In the genomic region with DNA sequence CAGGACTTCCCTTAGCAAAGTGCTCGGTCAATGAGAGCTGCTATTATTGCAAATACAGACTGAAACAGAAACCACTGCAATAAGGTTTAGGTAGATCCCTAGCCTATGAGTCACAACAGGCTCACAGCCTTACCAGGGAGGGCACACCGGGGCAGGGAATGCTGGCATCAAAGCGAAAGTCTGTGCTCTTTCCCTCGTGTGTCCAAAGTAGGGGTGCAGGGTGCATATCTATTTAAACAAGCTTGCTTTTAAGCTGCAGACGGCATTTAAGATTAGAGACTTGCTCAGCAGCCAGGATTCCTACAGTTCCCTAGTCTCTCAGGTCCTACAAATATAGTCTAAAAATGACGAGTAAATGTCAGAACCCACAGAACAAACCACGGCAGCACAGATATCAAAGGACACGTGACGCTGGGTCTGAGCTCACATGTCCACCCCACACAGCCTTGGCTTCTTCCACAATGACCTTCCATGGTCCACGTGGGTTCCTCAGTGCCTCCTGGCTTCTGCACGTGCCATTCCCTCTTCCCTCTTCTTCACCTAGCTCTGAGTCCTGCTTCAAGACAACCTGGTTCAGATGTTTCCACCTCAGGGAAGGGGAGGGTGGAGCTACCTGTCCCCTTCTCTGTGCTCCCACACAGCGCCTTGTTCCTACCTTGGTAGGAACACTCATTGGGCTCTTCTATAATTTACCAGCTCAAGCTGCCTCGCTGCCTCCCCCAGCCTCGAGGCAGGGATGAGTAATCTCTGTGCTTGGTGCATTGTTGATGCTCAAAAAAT, we compare ENCODE assay signal across 8 cellular contexts.
DNase-seq lines count a peak whose midpoint lies in the region; ATAC-seq and TF ChIP-seq lines count a peak whose summit lies in the region.

No MANE protein-coding gene starts in this region.

- TF ChIP-seq POLR2A in gastroesophageal sphincter (IDR thresholded peaks at IDR 0.05): no peak

- H3K4me1 ChIP-seq in gastroesophageal sphincter: peaks cover 4 to 73% (median 4%) of the 10 kb centered on the region in 3 donors

- no peaks in the 10 kb centered on the region for H3K9me3 ChIP-seq in gastroesophageal sphincter

- H3K4me3 ChIP-seq in AG04449 (ENCODE audit: low read depth, low read length) (no peak overlapping the region; the same call in 1 of the 2 replicates), gastroesophageal sphincter (peak overlapping the region; percentile 6 to 26)

- H3K27ac Mint-ChIP-seq in WTC11: peak overlapping the region; percentile 47; the same call in 1 of the 2 replicates

- no peak overlapping the region for H3K4me3 Mint-ChIP-seq in WTC11

- H3K27ac ChIP-seq in gastroesophageal sphincter: peak overlapping the region in 3 of 4 donors; percentile 4 to 63 (median 52)

- 28 to 40% methylated on average over 8 to 13 of the region's 14 CpGs for WGBS in gastroesophageal sphincter (ENCODE audit: low coverage in 1 of 2), 2 donors

- H3K36me3 Mint-ChIP-seq in WTC11: no peaks in the 10 kb centered on the region

- H3K9me3 Mint-ChIP-seq in WTC11: no peaks in the 10 kb centered on the region

- POLR2A ChIA-PET in AG04449 (lab: Yijun Ruan, JAX) (interaction anchor here (1.5 kb wide), 1 partner anchor 8 kb away, joined by 5 read pairs; no protein-coding TSS in a partner anchor), WTC11 (lab: Charles Lee) (interaction anchor here (1.1 kb wide), 1 partner anchor 16 kb away, joined by 3 read pairs; no protein-coding TSS in a partner anchor)

- DNase-seq in AG04449 (ENCODE audit: low read depth, low spot score) (peak; percentile 17), WTC11 (ENCODE audit: low spot score) (no peak), cortex of kidney (lab: John Stamatoyannopoulos, UW) (no peak), activated gamma-delta T cell (lab: John Stamatoyannopoulos, UW) (no peak)
- DNase-seq in stimulated activated CD4-positive, alpha-beta T cell treated with anti-CD3 and anti-CD28 coated beads, Interleukin-15, amount 100 ng/mL, for 48 hours (ENCODE audit: low read depth in 2 of 2): peak; percentile 17 to 19

- ATAC-seq in GM19043 (IDR thresholded peaks at IDR 0.05; ENCODE audit: low read depth, unreplicated experiment) (peak; percentile 83), HG03196 (IDR thresholded peaks at IDR 0.05; ENCODE audit: unreplicated experiment) (peak; percentile 86), WTC11 (peak; percentile 28; the same call in 1 of the 2 replicates), gastroesophageal sphincter (peak; percentile 73)

- H3K4me1 Mint-ChIP-seq in WTC11: peaks cover 73% of the 10 kb centered on the region

- TF ChIP-seq EP300 in gastroesophageal sphincter (IDR thresholded peaks at IDR 0.05): no peak

- no peaks in the 10 kb centered on the region for H3K27me3 ChIP-seq in gastroesophageal sphincter

- CTCF ChIA-PET in AG04449 (lab: Yijun Ruan, JAX) (interaction anchor here (1.0 to 1.9 kb wide), 6 partner anchors 11 to 1044 kb away, joined by 3 to 6 read pairs (median 4); no protein-coding TSS in a partner anchor), WTC11 (lab: Charles Lee) (interaction anchor here (1.9 kb wide), 1 partner anchor 45 kb away, joined by 7 read pairs; no protein-coding TSS in a partner anchor)

- no peak for TF ChIP-seq CTCF in AG04449 (IDR thresholded peaks at IDR 0.05; ENCODE audit: insufficient read depth, low read length, missing control alignments)
- TF ChIP-seq CTCF in WTC11 (IDR thresholded peaks at IDR 0.05): no peak
- TF ChIP-seq CTCF in gastroesophageal sphincter (IDR thresholded peaks at IDR 0.05): no peak

- H3K36me3 ChIP-seq in gastroesophageal sphincter: no peaks in the 10 kb centered on the region

- H3K27me3 Mint-ChIP-seq in WTC11 (ENCODE audit: low read depth): no peaks in the 10 kb centered on the region

TF ChIP-seq in WTC11, 78 proteins besides CTCF, POLR2A, EP300 and RAD21 (continues in another document):
- TF ChIP-seq CREM (CRISPR knock-in tag; IDR thresholded peaks at IDR 0.05) (no peak), NR3C1 (CRISPR knock-in tag; conservative IDR thresholded peaks at IDR 0.05; ENCODE audit: low read depth) (no peak), SOX15 (CRISPR knock-in tag; IDR thresholded peaks at IDR 0.05) (no peak), ZNF121 (CRISPR knock-in tag; IDR thresholded peaks at IDR 0.05) (no peak), ETV6 (CRISPR knock-in tag; IDR thresholded peaks at IDR 0.05) (no peak), FOXJ3 (CRISPR knock-in tag; IDR thresholded peaks at IDR 0.05; ENCODE audit: borderline replicate concordance) (no peak), ZBTB43 (CRISPR knock-in tag; IDR thresholded peaks at IDR 0.05) (no peak), MYBL2 (CRISPR knock-in tag; IDR thresholded peaks at IDR 0.05) (no peak), USF1 (CRISPR knock-in tag; IDR thresholded peaks at IDR 0.05) (no peak), HMGA2 (CRISPR knock-in tag; IDR thresholded peaks at IDR 0.05) (no peak), ELF4 (CRISPR knock-in tag; IDR thresholded peaks at IDR 0.05; ENCODE audit: low read depth) (no peak), ZNF232 (CRISPR knock-in tag; IDR thresholded peaks at IDR 0.05) (no peak), GTF2I (CRISPR knock-in tag; conservative IDR thresholded peaks at IDR 0.05) (no peak)
- TF ChIP-seq, protein P1, sequence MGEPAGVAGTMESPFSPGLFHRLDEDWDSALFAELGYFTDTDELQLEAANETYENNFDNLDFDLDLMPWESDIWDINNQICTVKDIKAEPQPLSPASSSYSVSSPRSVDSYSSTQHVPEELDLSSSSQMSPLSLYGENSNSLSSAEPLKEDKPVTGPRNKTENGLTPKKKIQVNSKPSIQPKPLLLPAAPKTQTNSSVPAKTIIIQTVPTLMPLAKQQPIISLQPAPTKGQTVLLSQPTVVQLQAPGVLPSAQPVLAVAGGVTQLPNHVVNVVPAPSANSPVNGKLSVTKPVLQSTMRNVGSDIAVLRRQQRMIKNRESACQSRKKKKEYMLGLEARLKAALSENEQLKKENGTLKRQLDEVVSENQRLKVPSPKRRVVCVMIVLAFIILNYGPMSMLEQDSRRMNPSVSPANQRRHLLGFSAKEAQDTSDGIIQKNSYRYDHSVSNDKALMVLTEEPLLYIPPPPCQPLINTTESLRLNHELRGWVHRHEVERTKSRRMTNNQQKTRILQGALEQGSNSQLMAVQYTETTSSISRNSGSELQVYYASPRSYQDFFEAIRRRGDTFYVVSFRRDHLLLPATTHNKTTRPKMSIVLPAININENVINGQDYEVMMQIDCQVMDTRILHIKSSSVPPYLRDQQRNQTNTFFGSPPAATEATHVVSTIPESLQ (CRISPR knock-in tag; IDR thresholded peaks at IDR 0.05): no peak
- TF ChIP-seq, protein P2, sequence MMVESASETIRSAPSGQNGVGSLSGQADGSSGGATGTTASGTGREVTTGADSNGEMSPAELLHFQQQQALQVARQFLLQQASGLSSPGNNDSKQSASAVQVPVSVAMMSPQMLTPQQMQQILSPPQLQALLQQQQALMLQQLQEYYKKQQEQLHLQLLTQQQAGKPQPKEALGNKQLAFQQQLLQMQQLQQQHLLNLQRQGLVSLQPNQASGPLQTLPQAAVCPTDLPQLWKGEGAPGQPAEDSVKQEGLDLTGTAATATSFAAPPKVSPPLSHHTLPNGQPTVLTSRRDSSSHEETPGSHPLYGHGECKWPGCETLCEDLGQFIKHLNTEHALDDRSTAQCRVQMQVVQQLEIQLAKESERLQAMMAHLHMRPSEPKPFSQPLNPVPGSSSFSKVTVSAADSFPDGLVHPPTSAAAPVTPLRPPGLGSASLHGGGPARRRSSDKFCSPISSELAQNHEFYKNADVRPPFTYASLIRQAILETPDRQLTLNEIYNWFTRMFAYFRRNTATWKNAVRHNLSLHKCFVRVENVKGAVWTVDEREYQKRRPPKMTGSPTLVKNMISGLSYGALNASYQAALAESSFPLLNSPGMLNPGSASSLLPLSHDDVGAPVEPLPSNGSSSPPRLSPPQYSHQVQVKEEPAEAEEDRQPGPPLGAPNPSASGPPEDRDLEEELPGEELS (CRISPR knock-in tag; IDR thresholded peaks at IDR 0.05): no peak
- TF ChIP-seq, protein P3, sequence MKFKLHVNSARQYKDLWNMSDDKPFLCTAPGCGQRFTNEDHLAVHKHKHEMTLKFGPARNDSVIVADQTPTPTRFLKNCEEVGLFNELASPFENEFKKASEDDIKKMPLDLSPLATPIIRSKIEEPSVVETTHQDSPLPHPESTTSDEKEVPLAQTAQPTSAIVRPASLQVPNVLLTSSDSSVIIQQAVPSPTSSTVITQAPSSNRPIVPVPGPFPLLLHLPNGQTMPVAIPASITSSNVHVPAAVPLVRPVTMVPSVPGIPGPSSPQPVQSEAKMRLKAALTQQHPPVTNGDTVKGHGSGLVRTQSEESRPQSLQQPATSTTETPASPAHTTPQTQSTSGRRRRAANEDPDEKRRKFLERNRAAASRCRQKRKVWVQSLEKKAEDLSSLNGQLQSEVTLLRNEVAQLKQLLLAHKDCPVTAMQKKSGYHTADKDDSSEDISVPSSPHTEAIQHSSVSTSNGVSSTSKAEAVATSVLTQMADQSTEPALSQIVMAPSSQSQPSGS (CRISPR knock-in tag; IDR thresholded peaks at IDR 0.05; ENCODE audit: borderline replicate concordance, low read depth): no peak
- TF ChIP-seq, protein P4, sequence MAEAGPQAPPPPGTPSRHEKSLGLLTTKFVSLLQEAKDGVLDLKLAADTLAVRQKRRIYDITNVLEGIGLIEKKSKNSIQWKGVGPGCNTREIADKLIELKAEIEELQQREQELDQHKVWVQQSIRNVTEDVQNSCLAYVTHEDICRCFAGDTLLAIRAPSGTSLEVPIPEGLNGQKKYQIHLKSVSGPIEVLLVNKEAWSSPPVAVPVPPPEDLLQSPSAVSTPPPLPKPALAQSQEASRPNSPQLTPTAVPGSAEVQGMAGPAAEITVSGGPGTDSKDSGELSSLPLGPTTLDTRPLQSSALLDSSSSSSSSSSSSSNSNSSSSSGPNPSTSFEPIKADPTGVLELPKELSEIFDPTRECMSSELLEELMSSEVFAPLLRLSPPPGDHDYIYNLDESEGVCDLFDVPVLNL (CRISPR knock-in tag; IDR thresholded peaks at IDR 0.05; ENCODE audit: borderline replicate concordance, low read depth): no peak

Comparison
In these comparisons a context has a peak if more than half of its experiments do, and no peak if none do; other contexts are left out.
1. DNase-seq: peak in AG04449 (single experiment) and stimulated activated CD4-positive, alpha-beta T cell treated with anti-CD3 and anti-CD28 coated beads, Interleukin-15, amount 100 ng/mL, for 48 hours (2 of 2); none in WTC11 (single experiment), cortex of kidney (single experiment) and activated gamma-delta T cell (single experiment).
2. ATAC-seq: peak in every context shown above with its lines; median percentile 86 in HG03196; 83 in GM19043; 73 in gastroesophageal sphincter; 28 in WTC11.